In genomic region chr17:46035112-46035818, GRCh38 we compare ENCODE assay signal across 13 cellular contexts. TPM values are rescaled to one million over a fixed set of nuclear protein-coding genes. Genes with fewer than 3 reads are reported as not detected.
DNase-seq lines count a peak whose midpoint lies in the region; ATAC-seq and TF ChIP-seq lines count a peak whose summit lies in the region.
"Had no signal": no experiment of that assay in that cellular context is flagged by ENCODE, and none has a peak within 500 bp of the region (broad histone marks: within the 10 kb centered on the region; RNA-seq: fewer than 3 reads in every experiment).

No MANE protein-coding gene starts in this region.

- DNase-seq in NCI-H2196 (lab: John Stamatoyannopoulos, UW; ENCODE audit: unreplicated experiment), result peak; percentile 38
- DNase-seq in NCI-H2196 treated with DMSO at 0.1 percent for 48 hours (lab: John Stamatoyannopoulos, UW; ENCODE audit: unreplicated experiment), result no peak
- peak; percentile 25 for DNase-seq in activated naive CD8-positive, alpha-beta T cell treated with anti-CD3 and anti-CD28 coated beads, Interleukin-2, amount 50 U/mL, for 24 hours
- no peak for DNase-seq in nephron progenitor cell
- no peak for DNase-seq in middle frontal gyrus (ENCODE audit: extremely low spot score, low spot score)
- no peak for DNase-seq in WTC11 (ENCODE audit: low spot score)
- no peak for DNase-seq in left colon
- DNase-seq: 8988T, NCI-H1105, posterior cingulate gyrus, thyroid gland had no signal

- H3K36me3 Mint-ChIP-seq in activated naive CD8-positive, alpha-beta T cell treated with anti-CD3 and anti-CD28 coated beads, Interleukin-2, amount 50 U/mL, for 24 hours (ENCODE audit: low read depth), result peaks cover 63% of the 10 kb centered on the region
- H3K36me3 Mint-ChIP-seq in nephron progenitor cell (ENCODE audit: low read depth), result peaks cover 91% of the 10 kb centered on the region
- peaks cover 92% of the 10 kb centered on the region for H3K36me3 Mint-ChIP-seq in WTC11

- POLR2A ChIA-PET in WTC11 (lab: Charles Lee), result no interaction called here

- H3K27me3 Mint-ChIP-seq in activated naive CD8-positive, alpha-beta T cell treated with anti-CD3 and anti-CD28 coated beads, Interleukin-2, amount 50 U/mL, for 24 hours, result no peaks in the 10 kb centered on the region
- H3K27me3 Mint-ChIP-seq in nephron progenitor cell (ENCODE audit: low read depth, poor library complexity) (no peaks in the 10 kb centered on the region), WTC11 (ENCODE audit: low read depth) (no peaks in the 10 kb centered on the region)

- peak overlapping the region; percentile 76 for H3K27ac Mint-ChIP-seq in activated naive CD8-positive, alpha-beta T cell treated with anti-CD3 and anti-CD28 coated beads, Interleukin-2, amount 50 U/mL, for 24 hours
- H3K27ac Mint-ChIP-seq in nephron progenitor cell (peak overlapping the region; percentile 3), WTC11 (no peak overlapping the region)

- CTCF ChIA-PET in WTC11 (lab: Charles Lee), result interaction anchor here (0.8 to 2.4 kb wide), 3 partner anchors 9 to 178 kb away, joined by 3 to 16 read pairs (median 3); no protein-coding TSS in a partner anchor

- no peak for TF ChIP-seq CTCF in nephron progenitor cell (IDR thresholded peaks at IDR 0.05)
- no peak for TF ChIP-seq CTCF in WTC11 (IDR thresholded peaks at IDR 0.05)

- H3K4me1 Mint-ChIP-seq in activated naive CD8-positive, alpha-beta T cell treated with anti-CD3 and anti-CD28 coated beads, Interleukin-2, amount 50 U/mL, for 24 hours, result peaks cover 23% of the 10 kb centered on the region
- H3K4me1 Mint-ChIP-seq in nephron progenitor cell (no peaks in the 10 kb centered on the region), WTC11 (no peaks in the 10 kb centered on the region)

- no peaks in the 10 kb centered on the region for H3K9me3 Mint-ChIP-seq in activated naive CD8-positive, alpha-beta T cell treated with anti-CD3 and anti-CD28 coated beads, Interleukin-2, amount 50 U/mL, for 24 hours
- no peaks in the 10 kb centered on the region for H3K9me3 Mint-ChIP-seq in nephron progenitor cell
- H3K9me3 Mint-ChIP-seq in WTC11, result no peaks in the 10 kb centered on the region

- ATAC-seq in HG02973 (IDR thresholded peaks at IDR 0.05; ENCODE audit: unreplicated experiment) (peak; percentile 48), WTC11 (no peak), left colon (no peak)
- ATAC-seq in activated naive CD8-positive, alpha-beta T cell treated with anti-CD3 and anti-CD28 coated beads, Interleukin-2, amount 50 U/mL, for 24 hours, result peak; percentile 76

- no peak overlapping the region for H3K4me3 Mint-ChIP-seq in activated naive CD8-positive, alpha-beta T cell treated with anti-CD3 and anti-CD28 coated beads, Interleukin-2, amount 50 U/mL, for 24 hours
- H3K4me3 Mint-ChIP-seq in nephron progenitor cell (no peak overlapping the region), WTC11 (no peak overlapping the region)

- intact Hi-C loops in left colon (cut with DNase I, micrococcal nuclease), result no loop called here

TF ChIP-seq in WTC11, 78 proteins besides CTCF, POLR2A, EP300 and RAD21 (continues in another document):
- TF ChIP-seq CREB1 (CRISPR knock-in tag; IDR thresholded peaks at IDR 0.05) (no peak), SOX15 (CRISPR knock-in tag; IDR thresholded peaks at IDR 0.05) (no peak), ATF6 (CRISPR knock-in tag; IDR thresholded peaks at IDR 0.05) (no peak), PREB (CRISPR knock-in tag; IDR thresholded peaks at IDR 0.05; ENCODE audit: borderline replicate concordance) (no peak), GTF2I (CRISPR knock-in tag; conservative IDR thresholded peaks at IDR 0.05) (no peak), FOXP4 (CRISPR knock-in tag; IDR thresholded peaks at IDR 0.05) (no peak), OVOL2 (CRISPR knock-in tag; IDR thresholded peaks at IDR 0.05; ENCODE audit: borderline replicate concordance) (no peak), NFE2L1 (CRISPR knock-in tag; IDR thresholded peaks at IDR 0.05) (no peak), ELF4 (CRISPR knock-in tag; IDR thresholded peaks at IDR 0.05; ENCODE audit: low read depth) (no peak), ZNF532 (CRISPR knock-in tag; IDR thresholded peaks at IDR 0.05; ENCODE audit: borderline replicate concordance) (no peak), ZNF263 (CRISPR knock-in tag; IDR thresholded peaks at IDR 0.05; ENCODE audit: low read depth) (no peak), IRF2 (CRISPR knock-in tag; IDR thresholded peaks at IDR 0.05; ENCODE audit: borderline replicate concordance, low read depth) (no peak), FOXP1 (CRISPR knock-in tag; IDR thresholded peaks at IDR 0.05; ENCODE audit: borderline replicate concordance) (no peak)

RNA-seq across cellular contexts. Expression of gene STH, which starts 36.2 kb away (rescaled TPM):
- total RNA-seq in WTC11 (2021) (not detected in 3 replicates), left colon (not detected)
- total RNA-seq: cardiac septum, thyroid gland had no signal

Comparison
In these comparisons a context has a peak if more than half of its experiments do, and no peak if none do; other contexts are left out.
1. DNase-seq: peak in NCI-H2196 (single experiment) and activated naive CD8-positive, alpha-beta T cell treated with anti-CD3 and anti-CD28 coated beads, Interleukin-2, amount 50 U/mL, for 24 hours (single experiment); none in NCI-H2196 treated with DMSO at 0.1 percent for 48 hours (single experiment), nephron progenitor cell (single experiment), middle frontal gyrus (single experiment), WTC11 (single experiment) and left colon (0 of 2).
2. ATAC-seq: peak in HG02973 (single experiment) and activated naive CD8-positive, alpha-beta T cell treated with anti-CD3 and anti-CD28 coated beads, Interleukin-2, amount 50 U/mL, for 24 hours (single experiment); none in WTC11 (single experiment) and left colon (single experiment).